ENCODE assay signal across 21 cellular contexts in genomic region chr13:109288151-109288709, GRCh38.
"Had no signal": no experiment of that assay in that cellular context is flagged by ENCODE, and none has a peak within 500 bp of the region (broad histone marks: within the 10 kb centered on the region; RNA-seq: fewer than 3 reads in every experiment).

No MANE protein-coding gene starts in this region.

- H3K4me3 ChIP-seq: left lung, mucosa of descending colon, right atrium auricular region, skin epidermis, thyroid gland had no signal

- H3K27ac ChIP-seq: left lung, skin epidermis, thyroid gland had no signal

- H3K9me3 ChIP-seq: left lung, mucosa of descending colon, right atrium auricular region, thyroid gland had no signal

- H3K4me1 ChIP-seq: left lung, right atrium auricular region, thyroid gland had no signal

- ATAC-seq: activated CD8-positive, alpha-beta T cell treated with anti-CD3 and anti-CD28 coated beads, Interleukin-2, amount 10 ng/mL, durations not matched to agents 7 days and 5 days; effector memory CD8-positive, alpha-beta T cell; left lung; mucosa of descending colon; naive thymus-derived CD4-positive, alpha-beta T cell; stimulated activated naive B cell treated with anti-CD40 and anti-IgM and Interleukin-4, amounts not matched to agents 10 μg/mL and 1 μg/mL and 100 μg/mL, for 72 hours; WTC11 had no signal

- H3K27me3 ChIP-seq: left lung, right atrium auricular region, thyroid gland had no signal

- DNase-seq: activated CD4-positive, alpha-beta T cell treated with anti-CD3 and anti-CD28 coated beads for 48 hours; activated CD8-positive, alpha-beta memory T cell treated with anti-CD3 and anti-CD28 coated beads, Interleukin-2, amount 50 U/mL, for 4 hours; activated CD8-positive, alpha-beta T cell treated with anti-CD3 and anti-CD28 coated beads, Interleukin-2, amount 10 ng/mL, durations not matched to agents 7 days and 5 days; activated gamma-delta T cell; activated naive CD8-positive, alpha-beta T cell treated with anti-CD3 and anti-CD28 coated beads for 36 hours; activated T-cell treated with anti-CD3 and anti-CD28 coated beads, Interleukin-2, amount 50 U/mL, for 48 hours; cerebellar nuclear complex; dermis blood vessel endothelial cell; effector memory CD8-positive, alpha-beta T cell; erythroblast; kidney; left lung; mucosa of descending colon; naive thymus-derived CD4-positive, alpha-beta T cell; stimulated activated CD4-positive, alpha-beta T cell treated with anti-CD3 and anti-CD28 coated beads, Interleukin-15, amount 100 ng/mL, for 24 hours; stimulated activated CD4-positive, alpha-beta T cell treated with anti-CD3 and anti-CD28 coated beads, Interleukin-4, amount 100 ng/mL, for 1 hour; stimulated activated naive B cell treated with anti-CD40 and anti-IgM and Interleukin-4, amounts not matched to agents 10 μg/mL and 1 μg/mL and 100 μg/mL, for 72 hours; thyroid gland had no signal

- H3K36me3 ChIP-seq: left lung, right atrium auricular region, thyroid gland had no signal
